25 cellular contexts compared by ENCODE assay signal in the genomic region with DNA sequence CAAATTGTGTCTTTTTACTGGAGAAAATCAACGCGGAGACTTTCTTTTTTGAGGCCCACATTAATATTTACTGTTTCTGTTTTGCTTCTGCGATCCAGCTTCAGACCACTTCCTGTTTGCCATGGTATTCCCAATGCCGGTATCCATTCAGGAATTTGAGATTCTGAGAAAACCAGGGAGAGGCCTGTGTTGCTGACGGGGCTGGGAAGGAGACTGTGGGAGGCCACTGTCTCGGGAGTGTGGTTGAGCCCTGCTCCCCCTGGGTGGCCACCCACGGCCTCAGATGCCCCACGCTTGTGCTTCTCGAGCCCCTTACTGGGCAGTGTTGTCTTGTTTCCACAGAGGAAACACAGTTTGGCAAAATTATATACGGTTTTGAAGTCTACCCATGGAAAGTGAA.
"Had no signal": no experiment of that assay in that cellular context is flagged by ENCODE, and none has a peak within 500 bp of the region (broad histone marks: within the 10 kb centered on the region; RNA-seq: fewer than 3 reads in every experiment).

No MANE protein-coding gene starts in this region.

- H3K36me3 Mint-ChIP-seq: activated naive CD4-positive, alpha-beta T cell treated with anti-CD3 and anti-CD28 coated beads, Interleukin-2, amount 50 U/mL, for 24 hours; T-cell had no signal

- H3K4me3 ChIP-seq: body of pancreas, Peyer's patch had no signal

- H3K4me1 ChIP-seq: body of pancreas, Peyer's patch had no signal

- H3K27ac Mint-ChIP-seq: activated CD4-positive, alpha-beta T cell treated with anti-CD3 and anti-CD28 coated beads for 36 hours; activated CD8-positive, alpha-beta T cell treated with anti-CD3 and anti-CD28 coated beads, Interleukin-2, amount 10 ng/mL, durations not matched to agents 7 days and 5 days; activated naive CD4-positive, alpha-beta T cell treated with anti-CD3 and anti-CD28 coated beads, Interleukin-2, amount 50 U/mL, for 24 hours; activated T-cell treated with anti-CD3 and anti-CD28 coated beads, Interleukin-2, amount 50 U/mL, for 24 hours; activated T-helper 1 cell treated with anti-CD3 and anti-CD28 coated beads, Interleukin-12 subunit alpha, Interleukin-12 subunit beta, Interleukin-2, Interleukin-4 antibody, amounts not matched to agents 30 ng/mL and 10 ng/mL and 1 ng/mL, durations not matched to agents 14 hours and 24 hours and 36 hours; T-cell had no signal

- ATAC-seq: activated CD4-positive, alpha-beta T cell treated with anti-CD3 and anti-CD28 coated beads for 36 hours; activated CD8-positive, alpha-beta T cell treated with anti-CD3 and anti-CD28 coated beads, Interleukin-2, amount 10 ng/mL, durations not matched to agents 7 days and 5 days; body of pancreas; T-cell had no signal

- DNase-seq: activated CD4-positive, alpha-beta T cell treated with anti-CD3 and anti-CD28 coated beads for 36 hours; activated CD4-positive, alpha-beta T cell treated with anti-CD3 and anti-CD28 coated beads, Interleukin-2, amount 50 U/mL, for 4 hours; activated CD8-positive, alpha-beta T cell treated with anti-CD3 and anti-CD28 coated beads, Interleukin-2, amount 10 ng/mL, durations not matched to agents 7 days and 5 days; activated effector memory CD4-positive, alpha-beta T cell treated with Interleukin-2 at 50 U/mL for 16 hours; activated naive CD4-positive, alpha-beta T cell; activated T-cell treated with anti-CD3 and anti-CD28 coated beads, Interleukin-2, amount 50 U/mL, for 24 hours; aorta; body of pancreas; central memory CD4-positive, alpha-beta T cell; MV-4-11; NCI-H1105; NCI-H1436; NCI-H1694 treated with DMSO at 0.1 percent for 48 hours; NCI-H2029 treated with DMSO at 0.1 percent for 48 hours; NCI-H446; NCI-H524; Peyer's patch; Right ventricle myocardium superior; T-cell; T-helper 2 cell; T1000 had no signal

- H3K4me3 Mint-ChIP-seq: activated CD4-positive, alpha-beta T cell treated with anti-CD3 and anti-CD28 coated beads for 36 hours; activated CD8-positive, alpha-beta T cell treated with anti-CD3 and anti-CD28 coated beads, Interleukin-2, amount 10 ng/mL, durations not matched to agents 7 days and 5 days; activated naive CD4-positive, alpha-beta T cell treated with anti-CD3 and anti-CD28 coated beads, Interleukin-2, amount 50 U/mL, for 24 hours; activated T-cell treated with anti-CD3 and anti-CD28 coated beads, Interleukin-2, amount 50 U/mL, for 24 hours; activated T-helper 1 cell treated with anti-CD3 and anti-CD28 coated beads, Interleukin-12 subunit alpha, Interleukin-12 subunit beta, Interleukin-2, Interleukin-4 antibody, amounts not matched to agents 30 ng/mL and 10 ng/mL and 1 ng/mL, durations not matched to agents 14 hours and 24 hours and 36 hours; T-cell had no signal

- H3K27me3 Mint-ChIP-seq: activated naive CD4-positive, alpha-beta T cell treated with anti-CD3 and anti-CD28 coated beads, Interleukin-2, amount 50 U/mL, for 24 hours; activated T-cell treated with anti-CD3 and anti-CD28 coated beads, Interleukin-2, amount 50 U/mL, for 24 hours; T-cell had no signal

- H3K27ac ChIP-seq: body of pancreas, KMS-11, Peyer's patch, RWPE1 had no signal

- H3K9me3 ChIP-seq: body of pancreas, Peyer's patch had no signal

- H3K4me1 Mint-ChIP-seq: activated CD4-positive, alpha-beta T cell treated with anti-CD3 and anti-CD28 coated beads for 36 hours; activated naive CD4-positive, alpha-beta T cell treated with anti-CD3 and anti-CD28 coated beads, Interleukin-2, amount 50 U/mL, for 24 hours; T-cell had no signal

- H3K4me2 ChIP-seq: KMS-11 had no signal

- H3K9me3 Mint-ChIP-seq: activated naive CD4-positive, alpha-beta T cell treated with anti-CD3 and anti-CD28 coated beads, Interleukin-2, amount 50 U/mL, for 24 hours had no signal

- H3K27me3 ChIP-seq: body of pancreas, Peyer's patch had no signal

- H3K36me3 ChIP-seq: Peyer's patch had no signal

- H3K9ac ChIP-seq: KMS-11 had no signal
